1 cellular context compared by ENCODE assay signal in genomic region chr16:2603165-2604015, GRCh38.
TF ChIP-seq lines count a peak whose summit lies in the region.

No MANE protein-coding gene starts in this region.

TF ChIP-seq in K562, 482 proteins besides CTCF, POLR2A, EP300 and RAD21 (continued from another document and continues in another):
- TF ChIP-seq MTA1 (IDR thresholded peaks at IDR 0.05; ENCODE audit: borderline replicate concordance) = 0 out of 2 replicates have a peak, but pooled peaks have one; percentile 37
- TF ChIP-seq SIX5 (IDR thresholded peaks at IDR 0.05; ENCODE audit: borderline replicate concordance in 1 of 2, insufficient read depth in 1 of 2, low read depth in 1 of 2, low read length in 2 of 2) = peak; percentile 55 to 59; a peak in 3 of 4 replicates
- TF ChIP-seq ZNF707 (CRISPR knock-in tag; conservative IDR thresholded peaks at IDR 0.05) = no peak
- TF ChIP-seq SNIP1 (IDR thresholded peaks at IDR 0.05; ENCODE audit: low read depth) = peak; percentile 50; the same call in 1 of the 2 replicates
- TF ChIP-seq BDP1 (IDR thresholded peaks at IDR 0.05; ENCODE audit: insufficient read depth, insufficient read length) = no peak
- TF ChIP-seq ZNF134 (CRISPR knock-in tag; conservative IDR thresholded peaks at IDR 0.05) = no peak
- TF ChIP-seq ZNF512 (tag; IDR thresholded peaks at IDR 0.05) = no peak
- TF ChIP-seq NFE2 (IDR thresholded peaks at IDR 0.05; ENCODE audit: low read depth) = peak; percentile 4; the same call in 1 of the 2 replicates
- no peak; the same call in 1 of the 2 replicates for TF ChIP-seq KHSRP (IDR thresholded peaks at IDR 0.05)
- TF ChIP-seq NRF1 (conservative IDR thresholded peaks at IDR 0.05 in 1 of 2, IDR thresholded peaks at IDR 0.05 in 1 of 2) = no peak; a peak in 2 of 4 replicates
- TF ChIP-seq ZNF3 (CRISPR knock-in tag; IDR thresholded peaks at IDR 0.05) = no peak
- TF ChIP-seq RNF219 (CRISPR knock-in tag; IDR thresholded peaks at IDR 0.05) = no peak
- TF ChIP-seq ZNF217 (CRISPR knock-in tag; IDR thresholded peaks at IDR 0.05) = no peak
- TF ChIP-seq ZNF174 (CRISPR knock-in tag; IDR thresholded peaks at IDR 0.05) = no peak
- TF ChIP-seq ARID1B (IDR thresholded peaks at IDR 0.05) = peak; percentile 30; the same call in 1 of the 2 replicates
- TF ChIP-seq TAF15 (IDR thresholded peaks at IDR 0.05; ENCODE audit: low read depth, low read length) = no peak
- TF ChIP-seq NCOA6 (IDR thresholded peaks at IDR 0.05) = no peak
- no peak for TF ChIP-seq ZNF449 (CRISPR knock-in tag; IDR thresholded peaks at IDR 0.05)
- no peak for TF ChIP-seq HSF4 (CRISPR knock-in tag; IDR thresholded peaks at IDR 0.05; ENCODE audit: borderline replicate concordance)
- TF ChIP-seq USF2 (CRISPR knock-in tag; IDR thresholded peaks at IDR 0.05) = peak; percentile 97
- TF ChIP-seq DPF2 (IDR thresholded peaks at IDR 0.05) = peak; percentile 68
- peak; percentile 93 for TF ChIP-seq NKRF (IDR thresholded peaks at IDR 0.05; ENCODE audit: borderline replicate concordance)
- TF ChIP-seq MCM3 (IDR thresholded peaks at IDR 0.05) = no peak
- TF ChIP-seq MXD1 (CRISPR knock-in tag; IDR thresholded peaks at IDR 0.05; ENCODE audit: borderline replicate concordance, poor library complexity, severe bottlenecking) = peak; percentile 44
- TF ChIP-seq CREB3 (tag; conservative IDR thresholded peaks at IDR 0.05; ENCODE audit: low read depth) = no peak
- TF ChIP-seq SOX6 (IDR thresholded peaks at IDR 0.05) = peak; percentile 78
- no peak for TF ChIP-seq ZNF764 (CRISPR knock-in tag; IDR thresholded peaks at IDR 0.05; ENCODE audit: low read depth)
- TF ChIP-seq PKNOX1 (IDR thresholded peaks at IDR 0.05) = peak; percentile 90
- peak; percentile 42; the same call in 1 of the 2 replicates for TF ChIP-seq ZHX1 (conservative IDR thresholded peaks at IDR 0.05; ENCODE audit: low read length)
- TF ChIP-seq GTF2F1 (IDR thresholded peaks at IDR 0.05; ENCODE audit: low read depth, low read length) = no peak
- TF ChIP-seq E2F6 (IDR thresholded peaks at IDR 0.05; ENCODE audit: borderline replicate concordance in 1 of 2, extremely low read depth in 1 of 2, insufficient read depth in 1 of 2, insufficient read length in 1 of 2, low read depth in 1 of 2, low read length in 1 of 2, poor library complexity in 1 of 2, severe bottlenecking in 1 of 2) = peak in 1 of 2 experiments; percentile 72
- TF ChIP-seq TFE3 (CRISPR knock-in tag; IDR thresholded peaks at IDR 0.05) = peak; percentile 76
- 0 out of 2 replicates have a peak, but pooled peaks have one; percentile 77 for TF ChIP-seq GATAD2A (IDR thresholded peaks at IDR 0.05)
- no peak for TF ChIP-seq ZNF354B (CRISPR knock-in tag; IDR thresholded peaks at IDR 0.05)
- TF ChIP-seq CREBBP (IDR thresholded peaks at IDR 0.05; ENCODE audit: low read depth, low read length) = no peak
- TF ChIP-seq ATF2 (CRISPR knock-in tag; IDR thresholded peaks at IDR 0.05) = no peak
- peak; percentile 63; the same call in 1 of the 2 replicates for TF ChIP-seq NR1H2 (CRISPR knock-in tag; IDR thresholded peaks at IDR 0.05)
- TF ChIP-seq NR2F6 (CRISPR knock-in tag; IDR thresholded peaks at IDR 0.05) = no peak
- TF ChIP-seq SMAD4 (CRISPR knock-in tag; conservative IDR thresholded peaks at IDR 0.05) = peak; percentile 63; the same call in 1 of the 2 replicates
- TF ChIP-seq THRB (CRISPR knock-in tag; conservative IDR thresholded peaks at IDR 0.05) = 0 out of 2 replicates have a peak, but pooled peaks have one; percentile 30
- no peak for TF ChIP-seq BRCA1 (IDR thresholded peaks at IDR 0.05)
- TF ChIP-seq BRCA1 (CRISPR knock-in tag; IDR thresholded peaks at IDR 0.05) = no peak
- TF ChIP-seq ZNF699 (CRISPR knock-in tag; IDR thresholded peaks at IDR 0.05; ENCODE audit: insufficient replicate concordance) = no peak
